In genomic region chr1:211900411-211900810, GRCh38 we compare ENCODE assay signal across 31 cellular contexts.
"Had no signal": no experiment of that assay in that cellular context is flagged by ENCODE, and none has a peak within 500 bp of the region (broad histone marks: within the 10 kb centered on the region; RNA-seq: fewer than 3 reads in every experiment).

No MANE protein-coding gene starts in this region.

- H3K4me3 ChIP-seq: adrenal gland, cardiac muscle cell had no signal

- H3K9me3 ChIP-seq: adrenal gland had no signal

- H3K27me3 ChIP-seq: adrenal gland, cardiac muscle cell had no signal

- H3K27ac ChIP-seq: adrenal gland, cardiac muscle cell, VCaP had no signal

- H3K4me1 ChIP-seq: adrenal gland had no signal

- DNase-seq: activated B cell treated with CpG ODN at 0.5 μM for 24 hours; activated CD4-positive, alpha-beta memory T cell treated with anti-CD3 and anti-CD28 coated beads for 36 hours; activated CD4-positive, alpha-beta T cell treated with anti-CD3 and anti-CD28 coated beads for 4 hours; activated CD4-positive, alpha-beta T cell treated with anti-CD3 and anti-CD28 coated beads, Interleukin-2, amount 10 ng/mL, durations not matched to agents 24 days and 14 days; activated CD4-positive, alpha-beta T cell treated with anti-CD3 and anti-CD28 coated beads, Interleukin-2, amount 50 U/mL, for 1 hour; activated CD4-positive, alpha-beta T cell treated with anti-CD3 and anti-CD28 coated beads, Interleukin-2, amount 50 U/mL, for 4 hours; activated CD4-positive, CD25-positive, alpha-beta regulatory T cell treated with anti-CD3 and anti-CD28 coated beads, Interleukin-2, amount 50 U/mL, for 72 hours; activated CD8-positive, alpha-beta memory T cell treated with anti-CD3 and anti-CD28 coated beads, Interleukin-2, amount 50 U/mL, for 4 hours; activated CD8-positive, alpha-beta T cell treated with anti-CD3 and anti-CD28 coated beads for 36 hours; activated effector memory CD4-positive, alpha-beta T cell treated with anti-CD3 and anti-CD28 coated beads, Interleukin-2, amount 50 U/mL, for 16 hours; activated gamma-delta T cell treated with Interleukin-2 at 50 U/mL for 16 hours; activated naive CD4-positive, alpha-beta T cell; activated naive CD4-positive, alpha-beta T cell treated with anti-CD3 and anti-CD28 coated beads for 36 hours; activated naive CD4-positive, alpha-beta T cell treated with anti-CD3 and anti-CD28 coated beads, Interleukin-2, amount 50 U/mL, for 16 hours; activated naive CD8-positive, alpha-beta T cell treated with anti-CD3 and anti-CD28 coated beads for 36 hours; activated T-cell treated with anti-CD3 and anti-CD28 coated beads for 4 hours; activated T-cell treated with anti-CD3 and anti-CD28 coated beads, Interleukin-2, amount 50 U/mL, for 1 hour; activated T-cell treated with anti-CD3 and anti-CD28 coated beads, Interleukin-2, amount 50 U/mL, for 4 hours; activated T-cell treated with anti-CD3 and anti-CD28 coated beads, Interleukin-2, amount 50 U/mL, for 72 hours; adrenal gland; amniotic stem cell; aorta; caudate nucleus; cerebellar nuclear complex; T-helper 1 cell; T-helper 2 cell; T-helper 9 cell had no signal

- H3K36me3 ChIP-seq: adrenal gland, cardiac muscle cell had no signal

- ATAC-seq: activated CD8-positive, alpha-beta T cell treated with anti-CD3 and anti-CD28 coated beads for 36 hours; activated naive CD4-positive, alpha-beta T cell treated with anti-CD3 and anti-CD28 coated beads, Interleukin-2, amount 50 U/mL, for 72 hours; activated T-cell treated with anti-CD3 and anti-CD28 coated beads, Interleukin-2, amount 50 U/mL, for 4 hours; activated T-cell treated with anti-CD3 and anti-CD28 coated beads, Interleukin-2, amount 50 U/mL, for 72 hours; activated T-helper 17 cell treated with anti-CD3 and anti-CD28 coated beads, Interleukin-2, amount 50 U/mL, for 72 hours had no signal
